ENCODE assay signal across 8 cellular contexts in the genomic region with DNA sequence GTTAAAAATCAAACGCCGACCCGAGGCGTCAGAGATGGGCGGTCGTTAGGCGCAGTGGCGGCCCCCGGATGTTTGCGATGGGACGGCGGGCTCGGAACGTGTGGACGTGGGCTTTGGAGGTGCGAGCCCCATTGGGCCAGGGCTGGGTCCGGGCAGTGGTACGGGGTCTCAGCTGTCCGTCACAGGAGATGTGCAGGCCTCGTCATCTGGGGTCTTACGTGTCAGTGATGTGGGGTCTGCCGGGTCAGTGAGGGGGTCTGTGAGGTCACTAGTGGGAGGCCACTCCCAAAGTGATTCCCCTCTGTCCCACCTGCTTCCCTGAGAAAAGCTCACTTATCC. TPM values are rescaled to one million over a fixed set of nuclear protein-coding genes. Genes with fewer than 3 reads are reported as not detected.
DNase-seq lines count a peak whose midpoint lies in the region; ATAC-seq, FAIRE-seq and TF ChIP-seq lines count a peak whose summit lies in the region.

No MANE protein-coding gene starts in this region.

- H3K27ac ChIP-seq in Peyer's patch (peak overlapping the region; percentile 77 to 81 (median 80)), esophagus muscularis mucosa (replicated peaks in 1 of 4) (peak overlapping the region; percentile 82 to 89 (median 87)), pancreas (peak overlapping the region; percentile 25 to 56 (median 40))

- H3K4me3 ChIP-seq in GM06990 (replicated peaks; ENCODE audit: low read depth, low read length) (peak overlapping the region; percentile 62), Peyer's patch (peak overlapping the region; percentile 41 to 68 (median 61)), esophagus muscularis mucosa (peak overlapping the region; percentile 63 to 72 (median 68)), pancreas (peak overlapping the region; percentile 46 to 62 (median 56))

- no peaks in the 10 kb centered on the region for H3K27me3 ChIP-seq in GM06990 (replicated peaks; ENCODE audit: control insufficient read depth, insufficient read depth, low read length)
- no peaks in the 10 kb centered on the region for H3K27me3 ChIP-seq in Peyer's patch
- no peaks in the 10 kb centered on the region for H3K27me3 ChIP-seq in esophagus muscularis mucosa
- H3K27me3 ChIP-seq in pancreas, result no peaks in the 10 kb centered on the region

- TF ChIP-seq EP300 in esophagus muscularis mucosa (IDR thresholded peaks at IDR 0.05), result no peak

- no peaks in the 10 kb centered on the region for H3K36me3 ChIP-seq in GM06990 (ENCODE audit: control insufficient read depth, insufficient read depth, low read length)
- H3K36me3 ChIP-seq in Peyer's patch, result no peaks in the 10 kb centered on the region
- no peaks in the 10 kb centered on the region for H3K36me3 ChIP-seq in esophagus muscularis mucosa
- no peaks in the 10 kb centered on the region for H3K36me3 ChIP-seq in pancreas

- TF ChIP-seq CTCF in GM06990 (IDR thresholded peaks at IDR 0.05; ENCODE audit: insufficient read depth, low read length, poor library complexity, severe bottlenecking) (no peak), Peyer's patch (IDR thresholded peaks at IDR 0.05) (no peak), esophagus muscularis mucosa (IDR thresholded peaks at IDR 0.05) (no peak), pancreas (IDR thresholded peaks at IDR 0.05) (no peak)

- H3K9me3 ChIP-seq in Peyer's patch (peaks cover 0 to 25% (median 5%) of the 10 kb centered on the region in 4 donors), esophagus muscularis mucosa (peaks cover 0 to 7% (median 4%) of the 10 kb centered on the region in 4 donors), pancreas (no peaks in the 10 kb centered on the region)

- no peaks in the 10 kb centered on the region for H3K4me1 ChIP-seq in Peyer's patch
- peaks cover 5 to 32% (median 28%) of the 10 kb centered on the region in 4 donors for H3K4me1 ChIP-seq in esophagus muscularis mucosa
- H3K4me1 ChIP-seq in pancreas, result no peaks in the 10 kb centered on the region

- DNase-seq in GM06990 (ENCODE audit: extremely low read depth, insufficient read length) (no peak), Peyer's patch (no peak), esophagus muscularis mucosa (ENCODE audit: extremely low spot score) (no peak), pancreas (peak in 1 of 6 donors; percentile 66), NCI-H524 treated with DMSO at 0.1 percent for 48 hours (lab: John Stamatoyannopoulos, UW) (no peak), ecto neural progenitor cell (ENCODE audit: low spot score) (no peak), NCI-H446 (lab: John Stamatoyannopoulos, UW) (no peak)

- intact Hi-C loops in esophagus muscularis mucosa (cut with DNase I) (no loop called here), pancreas (cut with DNase I) (no loop called here)

- FAIRE-seq in pancreas (lab: Jason Lieb, UNC), result no peak

- WGBS in esophagus muscularis mucosa, result 0% methylated on average over 4 of the region's 22 CpGs
- WGBS in pancreas, 2 donors, result 0 to 2% methylated on average over 22 of the region's 22 CpGs

- peak in 3 of 4 donors; percentile 0 to 3 (median 2) for ATAC-seq in pancreas
- no peak for ATAC-seq in HG03097 (IDR thresholded peaks at IDR 0.05; ENCODE audit: low FRiP score, unreplicated experiment)

- TF ChIP-seq POLR2A in Peyer's patch (IDR thresholded peaks at IDR 0.05), result no peak
- no peak for TF ChIP-seq POLR2A in esophagus muscularis mucosa (IDR thresholded peaks at IDR 0.05; ENCODE audit: low read depth)

RNA-seq across cellular contexts. Expression of a gene that starts 21.6 kb away (rescaled TPM):
- total RNA-seq in Peyer's patch, result 100 to 1,000 TPM in 1 of 4 donors, 10 to 100 TPM in 3; 80.6 to 125 (median 94.7) TPM
- total RNA-seq in esophagus muscularis mucosa, result 10 to 100 TPM; 35.7 to 41.7 (median 40.0) TPM
- total RNA-seq in pancreas, result 10 to 100 TPM; 14.9 to 19.9 (median 15.4) TPM
- polyA plus RNA-seq in pancreas, result 10 to 100 TPM; 25.7 to 32.3 TPM

RNA-seq across cellular contexts. Expression of a gene that starts 47.1 kb away (rescaled TPM):
- total RNA-seq in Peyer's patch (10 to 100 TPM in 2 of 4 donors, 1 to 10 TPM in 2; 6.3 to 19.0 (median 12.5) TPM), esophagus muscularis mucosa (1 to 10 TPM; 5.5 to 9.0 (median 6.1) TPM), pancreas (1 to 10 TPM; 3.3 to 8.6 (median 4.8) TPM)
- polyA plus RNA-seq in pancreas, result 1 to 10 TPM; 3.6 to 4.0 TPM
